8 cellular contexts compared by ENCODE assay signal in the genomic region with DNA sequence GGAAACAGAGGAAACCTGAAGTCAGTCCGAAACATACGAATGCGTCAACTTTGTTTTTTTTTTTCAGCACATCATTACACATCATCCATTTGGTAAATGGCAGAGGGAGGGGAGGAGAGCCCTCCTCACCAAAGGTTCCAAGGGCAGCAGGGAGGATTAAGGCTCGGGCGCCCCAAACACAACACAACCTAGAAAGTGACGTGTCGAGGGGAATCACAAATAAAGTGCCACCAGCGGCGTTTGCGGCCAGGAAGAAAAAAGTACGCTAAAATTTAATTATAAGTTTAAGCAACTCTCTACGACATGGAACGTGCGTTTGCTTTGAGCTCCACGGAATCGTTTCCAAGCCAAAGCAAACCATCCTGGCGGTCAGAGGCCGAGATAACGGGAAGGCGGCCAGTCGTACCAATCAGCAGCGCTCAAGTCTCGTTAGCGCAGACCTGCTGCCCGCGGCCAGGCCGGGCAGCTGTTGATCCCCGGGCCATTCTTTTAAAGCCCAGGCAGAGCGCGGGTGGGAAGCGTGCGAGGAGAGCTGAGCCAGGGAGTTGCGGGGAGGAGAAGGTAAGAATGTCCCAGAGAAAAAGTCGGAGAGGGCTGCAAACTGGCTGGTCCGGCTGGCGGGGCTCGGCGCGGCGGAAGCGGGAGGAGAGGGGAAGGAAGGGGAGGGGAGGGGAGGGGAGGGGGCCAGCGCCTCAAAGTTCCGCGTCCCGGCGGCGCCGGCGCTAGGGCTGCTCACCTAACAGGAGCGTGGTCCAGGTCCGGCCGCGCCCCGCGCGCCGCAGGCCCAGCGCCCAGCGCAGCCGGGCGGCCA. TPM values are rescaled to one million over a fixed set of nuclear protein-coding genes. Genes with fewer than 3 reads are reported as not detected.
DNase-seq lines count a peak whose midpoint lies in the region; ATAC-seq and TF ChIP-seq lines count a peak whose summit lies in the region.

No MANE protein-coding gene starts in this region.

- no peaks in the 10 kb centered on the region for H4K20me1 ChIP-seq in OCI-LY1 (ENCODE audit: insufficient read depth, low read length)

- WGBS in suprapubic skin, result under 1% methylated on average over 33 of the region's 61 CpGs

- peaks cover 6% of the 10 kb centered on the region; the same call in 1 of the 2 replicates for H3F3A ChIP-seq in OCI-LY1 (ENCODE audit: insufficient read depth, low read length)

- H3K9ac ChIP-seq in OCI-LY1 (ENCODE audit: low read length), result peak overlapping the region; percentile 58

- no peaks in the 10 kb centered on the region for H3K9me2 ChIP-seq in OCI-LY1 (ENCODE audit: low read depth, low read length)

- no peak for TF ChIP-seq EP300 in suprapubic skin (IDR thresholded peaks at IDR 0.05)

- peak overlapping the region; percentile 83 for H3K4me2 ChIP-seq in OCI-LY1 (ENCODE audit: low read length)

- H3K27me3 ChIP-seq in OCI-LY1 (ENCODE audit: insufficient read depth, low read length) (no peaks in the 10 kb centered on the region; the same call in 1 of the 2 replicates), suprapubic skin (no peaks in the 10 kb centered on the region)

- no peak overlapping the region; the same call in 1 of the 2 replicates for H2AFZ ChIP-seq in OCI-LY1 (ENCODE audit: low read length)

- no peaks in the 10 kb centered on the region for H3K9me3 ChIP-seq in OCI-LY1 (ENCODE audit: low read length)
- no peaks in the 10 kb centered on the region for H3K9me3 ChIP-seq in suprapubic skin

- ATAC-seq in HG03108 (IDR thresholded peaks at IDR 0.05; ENCODE audit: unreplicated experiment) (peak; percentile 8), naive B cell (ENCODE audit: low read depth in 2 of 2) (peak; percentile 2)

- H3K27ac ChIP-seq in OCI-LY1 (ENCODE audit: low read depth, low read length, poor library complexity, severe bottlenecking) (no peak overlapping the region), suprapubic skin (peak overlapping the region; percentile 64)

- TF ChIP-seq CTCF in OCI-LY1 (IDR thresholded peaks at IDR 0.05; ENCODE audit: low read length) (no peak), suprapubic skin (IDR thresholded peaks at IDR 0.05) (no peak)

- no peaks in the 10 kb centered on the region for H3K79me2 ChIP-seq in OCI-LY1 (ENCODE audit: insufficient read depth, low read length)

- H3K36me3 Mint-ChIP-seq in naive B cell, result no peaks in the 10 kb centered on the region

- H3K9me3 Mint-ChIP-seq in naive B cell, result no peaks in the 10 kb centered on the region

- DNase-seq in SIG-M5 treated with dmso at 0.1 percent for 504 hours (lab: John Stamatoyannopoulos, UW; ENCODE audit: unreplicated experiment) (peak; percentile 42), SIG-M5 (lab: John Stamatoyannopoulos, UW) (no peak), activated T-helper 1 cell treated with Interleukin-2 at 50 U/mL for 16 hours (ENCODE audit: low read depth) (peak; percentile 11), fibroblast of peridontal ligament (ENCODE audit: extremely low read depth) (peak; percentile 59), naive B cell (peak; percentile 21), suprapubic skin (ENCODE audit: low spot score in 2 of 2) (peak in 1 of 2 donors; percentile 71)

- H3K4me3 ChIP-seq in OCI-LY1 (ENCODE audit: low read depth, low read length, poor library complexity, severe bottlenecking) (peak overlapping the region; percentile 68), suprapubic skin (peak overlapping the region; percentile 66)

- peaks cover 20% of the 10 kb centered on the region for H3K4me1 ChIP-seq in OCI-LY1 (ENCODE audit: insufficient read depth, low read length, severe bottlenecking)
- H3K4me1 ChIP-seq in suprapubic skin, result peaks cover 24% of the 10 kb centered on the region

- no peak for TF ChIP-seq POLR2A in suprapubic skin (IDR thresholded peaks at IDR 0.05)

- no peaks in the 10 kb centered on the region for H3K36me3 ChIP-seq in OCI-LY1 (ENCODE audit: insufficient read depth, low read length)
- no peaks in the 10 kb centered on the region for H3K36me3 ChIP-seq in suprapubic skin

- H3K27me3 Mint-ChIP-seq in naive B cell, result peaks cover 0 to 7% (median 0%) of the 10 kb centered on the region in 3 donors

- H3K4me3 Mint-ChIP-seq in naive B cell, result peak overlapping the region; percentile 90 to 99 (median 97)

- H3K27ac Mint-ChIP-seq in naive B cell, result peak overlapping the region; percentile 81 to 97 (median 90)

- peaks cover 14 to 31% (median 30%) of the 10 kb centered on the region in 3 donors for H3K4me1 Mint-ChIP-seq in naive B cell

RNA-seq across cellular contexts. Expression of a gene that starts 0.7 kb away (rescaled TPM):
- polyA plus RNA-seq in naive B cell (ENCODE audit: low read depth in 6 of 6), result 1 to 10 TPM in 5 of 6 donors, under 1 TPM in 1; 0.60 to 2.1 (median 1.3) TPM
- total RNA-seq in suprapubic skin, result 10 to 100 TPM in 3 of 4 donors, 1 to 10 TPM in 1; 8.1 to 13.4 (median 10.9) TPM
